ENCODE assay signal across 7 cellular contexts in genomic region chr3:48919215-48920138, GRCh38. TPM values are rescaled to one million over a fixed set of nuclear protein-coding genes. Genes with fewer than 3 reads are reported as not detected.
DNase-seq lines count a peak whose midpoint lies in the region; ATAC-seq, FAIRE-seq and TF ChIP-seq lines count a peak whose summit lies in the region.

No MANE protein-coding gene starts in this region.

- FAIRE-seq in GM12892 (lab: Jason Lieb, UNC) = peak; percentile 89

- H3K27ac Mint-ChIP-seq in activated CD8-positive, alpha-beta T cell treated with anti-CD3 and anti-CD28 coated beads, Interleukin-2, amount 10 ng/mL, durations not matched to agents 7 days and 5 days = peak overlapping the region; percentile 99
- H3K27ac Mint-ChIP-seq in endodermal cell = peak overlapping the region; percentile 94

- H3K4me3 ChIP-seq in endodermal cell (ENCODE audit: low read length) (peak overlapping the region; percentile 95), muscle layer of colon (ENCODE audit: low read depth in 1 of 2, low read length in 2 of 2) (peak overlapping the region; percentile 70 to 88)

- POLR2A ChIA-PET in activated CD8-positive, alpha-beta T cell treated with anti-CD3 and anti-CD28 coated beads, Interleukin-2, amount 10 ng/mL, durations not matched to agents 7 days and 5 days (lab: Charles Lee) = interaction anchor here (0.5 to 3.2 kb wide), 17 partner anchors 9 to 421 kb away, joined by 3 to 74 read pairs (median 4); partner anchors contain the start of genes IP6K2, P4HTM, PRKAR2A and SLC25A20

- TF ChIP-seq POLR2A in GM12892 (IDR thresholded peaks at IDR 0.05; ENCODE audit: low read depth, low read length) = peak; percentile 50; the same call in 1 of the 2 replicates

- no peaks in the 10 kb centered on the region for H3K27me3 Mint-ChIP-seq in activated CD8-positive, alpha-beta T cell treated with anti-CD3 and anti-CD28 coated beads, Interleukin-2, amount 10 ng/mL, durations not matched to agents 7 days and 5 days (ENCODE audit: low read depth)
- no peaks in the 10 kb centered on the region for H3K27me3 Mint-ChIP-seq in endodermal cell (ENCODE audit: insufficient read depth)

- peaks cover 30% of the 10 kb centered on the region for H3K4me1 Mint-ChIP-seq in activated CD8-positive, alpha-beta T cell treated with anti-CD3 and anti-CD28 coated beads, Interleukin-2, amount 10 ng/mL, durations not matched to agents 7 days and 5 days (ENCODE audit: low read depth)
- H3K4me1 Mint-ChIP-seq in endodermal cell = peaks cover 6% of the 10 kb centered on the region

- H3K9me3 ChIP-seq in endodermal cell (ENCODE audit: control insufficient read depth, low read length) (no peaks in the 10 kb centered on the region), muscle layer of colon (ENCODE audit: low read length) (no peaks in the 10 kb centered on the region)

- TF ChIP-seq CTCF in endodermal cell (conservative IDR thresholded peaks at IDR 0.05) = no peak

- H3K9me3 Mint-ChIP-seq in activated CD8-positive, alpha-beta T cell treated with anti-CD3 and anti-CD28 coated beads, Interleukin-2, amount 10 ng/mL, durations not matched to agents 7 days and 5 days (ENCODE audit: insufficient read depth) = no peaks in the 10 kb centered on the region
- H3K9me3 Mint-ChIP-seq in endodermal cell = no peaks in the 10 kb centered on the region

- CTCF ChIA-PET in activated CD8-positive, alpha-beta T cell treated with anti-CD3 and anti-CD28 coated beads, Interleukin-2, amount 10 ng/mL, durations not matched to agents 7 days and 5 days (lab: Charles Lee) = interaction anchor here (0.8 to 2.7 kb wide), 13 partner anchors 8 to 255 kb away, joined by 3 to 28 read pairs (median 4); partner anchors contain the start of genes P4HTM, SLC25A20 and WDR6

- H3K4me3 Mint-ChIP-seq in activated CD8-positive, alpha-beta T cell treated with anti-CD3 and anti-CD28 coated beads, Interleukin-2, amount 10 ng/mL, durations not matched to agents 7 days and 5 days = peak overlapping the region; percentile 95
- peak overlapping the region; percentile 88 for H3K4me3 Mint-ChIP-seq in endodermal cell

- 5 to 7% methylated on average over 38 to 54 of the region's 54 CpGs for WGBS in endodermal cell (ENCODE audit: insufficient coverage in 1 of 2, insufficient read length in 1 of 2), 2 experiments

- H3K9ac ChIP-seq in endodermal cell (ENCODE audit: extremely low read depth, low read length, poor library complexity, severe bottlenecking) (peak overlapping the region; percentile 90), muscle layer of colon (ENCODE audit: low read length) (peak overlapping the region; percentile 73)

- H3K4me1 ChIP-seq in endodermal cell (ENCODE audit: control insufficient read depth, insufficient read depth, low read length) = no peaks in the 10 kb centered on the region
- H3K4me1 ChIP-seq in muscle layer of colon (ENCODE audit: insufficient read depth, low read length) = peaks cover 11% of the 10 kb centered on the region

- peak; percentile 15 for ATAC-seq in HG02678 (IDR thresholded peaks at IDR 0.05; ENCODE audit: unreplicated experiment)
- ATAC-seq in activated CD8-positive, alpha-beta T cell treated with anti-CD3 and anti-CD28 coated beads, Interleukin-2, amount 10 ng/mL, durations not matched to agents 7 days and 5 days = peak; percentile 43
- peak; percentile 54 for ATAC-seq in stimulated activated naive CD8-positive, alpha-beta T cell treated with anti-CD3 and anti-CD28 coated beads, Interleukin-15, Interleukin-2, amounts not matched to agents 100 U/mL and 50 U/mL, for 24 hours

- DNase-seq in GM12892 (ENCODE audit: insufficient read length) = peak; percentile 41
- DNase-seq in NCI-H2107 treated with DMSO at 0.1 percent for 48 hours (lab: John Stamatoyannopoulos, UW; ENCODE audit: unreplicated experiment) = peak; percentile 6
- DNase-seq in activated CD8-positive, alpha-beta T cell treated with anti-CD3 and anti-CD28 coated beads, Interleukin-2, amount 10 ng/mL, durations not matched to agents 7 days and 5 days = peak; percentile 77
- DNase-seq in endodermal cell = peak; percentile 62
- DNase-seq in stimulated activated naive CD8-positive, alpha-beta T cell treated with anti-CD3 and anti-CD28 coated beads, Interleukin-15, Interleukin-2, amounts not matched to agents 100 U/mL and 50 U/mL, for 24 hours = peak; percentile 65

- H3K27me3 ChIP-seq in endodermal cell (ENCODE audit: control insufficient read depth, insufficient read depth, low read length, poor library complexity, severe bottlenecking) (no peaks in the 10 kb centered on the region), muscle layer of colon (ENCODE audit: control insufficient read depth in 1 of 2, insufficient read depth in 2 of 2, low read length in 2 of 2) (no peaks in the 10 kb centered on the region)

- H3K36me3 ChIP-seq in endodermal cell (ENCODE audit: control insufficient read depth, insufficient read depth, low read length) (peaks cover 23% of the 10 kb centered on the region), muscle layer of colon (ENCODE audit: insufficient read depth, low read length) (peaks cover 6% of the 10 kb centered on the region)

- H3K36me3 Mint-ChIP-seq in activated CD8-positive, alpha-beta T cell treated with anti-CD3 and anti-CD28 coated beads, Interleukin-2, amount 10 ng/mL, durations not matched to agents 7 days and 5 days (ENCODE audit: low read depth) = peaks cover 21% of the 10 kb centered on the region
- peaks cover 13% of the 10 kb centered on the region for H3K36me3 Mint-ChIP-seq in endodermal cell (ENCODE audit: low read depth)

- H3K27ac ChIP-seq in endodermal cell (ENCODE audit: low read depth, low read length) = peak overlapping the region; percentile 96
- H3K27ac ChIP-seq in muscle layer of colon (ENCODE audit: low read depth, low read length) = peak overlapping the region; percentile 98

RNA-seq across cellular contexts. Expression of gene ARIH2, which starts 0.8 kb away (rescaled TPM):
- polyA plus RNA-seq in GM12892 (2012; ENCODE audit: missing spikeins) = 39.6 TPM
- 100 to 1,000 TPM; 102 to 112 TPM for total RNA-seq in activated CD8-positive, alpha-beta T cell treated with anti-CD3 and anti-CD28 coated beads, Interleukin-2, amount 10 ng/mL, durations not matched to agents 7 days and 5 days
- total RNA-seq in endodermal cell = 100 to 1,000 TPM in 1 of 2 donors, 10 to 100 TPM in 1; 86.6 to 113 TPM
- polyA plus RNA-seq in endodermal cell (2013, experiment 1 of 2) = 65.9 TPM
- polyA plus RNA-seq in endodermal cell (2013, experiment 2 of 2) = 65.7 TPM

RNA-seq across cellular contexts. Expression of gene SLC25A20, which starts 20.8 kb away (rescaled TPM):
- 14.0 TPM for polyA plus RNA-seq in GM12892 (2012; ENCODE audit: missing spikeins)
- total RNA-seq in activated CD8-positive, alpha-beta T cell treated with anti-CD3 and anti-CD28 coated beads, Interleukin-2, amount 10 ng/mL, durations not matched to agents 7 days and 5 days = 10 to 100 TPM; 29.9 to 33.1 TPM
- total RNA-seq in endodermal cell = 1 to 10 TPM; 5.0 to 6.7 TPM
- polyA plus RNA-seq in endodermal cell (2013, experiment 1 of 2) = 10.5 TPM
- polyA plus RNA-seq in endodermal cell (2013, experiment 2 of 2) = 8.4 TPM

Comparison
In these comparisons a context has a peak if more than half of its experiments do, and no peak if none do; other contexts are left out.
1. Peak in every context shown above with its lines: DNase-seq, ATAC-seq, H3K4me3 ChIP-seq and H3K27ac ChIP-seq.
2. DNase-seq: peak in every context shown above with its lines; median percentile 77 in activated CD8-positive, alpha-beta T cell treated with anti-CD3 and anti-CD28 coated beads, Interleukin-2, amount 10 ng/mL, durations not matched to agents 7 days and 5 days; 65 in stimulated activated naive CD8-positive, alpha-beta T cell treated with anti-CD3 and anti-CD28 coated beads, Interleukin-15, Interleukin-2, amounts not matched to agents 100 U/mL and 50 U/mL, for 24 hours; 62 in endodermal cell; 41 in GM12892; 6 in NCI-H2107 treated with DMSO at 0.1 percent for 48 hours.
3. RNA of gene SLC25A20, which starts 20.8 kb away (total RNA-seq): 29.9 to 33.1 TPM in activated CD8-positive, alpha-beta T cell treated with anti-CD3 and anti-CD28 coated beads, Interleukin-2, amount 10 ng/mL, durations not matched to agents 7 days and 5 days; 5.0 to 6.7 TPM in endodermal cell; every median in the first group is over 4 times any median in the second.